Comparison of ENCODE assay signal across 1 cellular context in genomic region chr6:143842902-143843688, GRCh38.
TF ChIP-seq lines count a peak whose summit lies in the region.

A gene with protein sequence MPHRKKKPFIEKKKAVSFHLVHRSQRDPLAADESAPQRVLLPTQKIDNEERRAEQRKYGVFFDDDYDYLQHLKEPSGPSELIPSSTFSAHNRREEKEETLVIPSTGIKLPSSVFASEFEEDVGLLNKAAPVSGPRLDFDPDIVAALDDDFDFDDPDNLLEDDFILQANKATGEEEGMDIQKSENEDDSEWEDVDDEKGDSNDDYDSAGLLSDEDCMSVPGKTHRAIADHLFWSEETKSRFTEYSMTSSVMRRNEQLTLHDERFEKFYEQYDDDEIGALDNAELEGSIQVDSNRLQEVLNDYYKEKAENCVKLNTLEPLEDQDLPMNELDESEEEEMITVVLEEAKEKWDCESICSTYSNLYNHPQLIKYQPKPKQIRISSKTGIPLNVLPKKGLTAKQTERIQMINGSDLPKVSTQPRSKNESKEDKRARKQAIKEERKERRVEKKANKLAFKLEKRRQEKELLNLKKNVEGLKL (plus strand): TSS chr6:143843338. CDS start chr6:143843478, 140 bp downstream.

TF ChIP-seq in HepG2, 621 proteins besides CTCF, POLR2A, EP300 and RAD21 (continued from another document and continues in another):
- TF ChIP-seq, protein P1, sequence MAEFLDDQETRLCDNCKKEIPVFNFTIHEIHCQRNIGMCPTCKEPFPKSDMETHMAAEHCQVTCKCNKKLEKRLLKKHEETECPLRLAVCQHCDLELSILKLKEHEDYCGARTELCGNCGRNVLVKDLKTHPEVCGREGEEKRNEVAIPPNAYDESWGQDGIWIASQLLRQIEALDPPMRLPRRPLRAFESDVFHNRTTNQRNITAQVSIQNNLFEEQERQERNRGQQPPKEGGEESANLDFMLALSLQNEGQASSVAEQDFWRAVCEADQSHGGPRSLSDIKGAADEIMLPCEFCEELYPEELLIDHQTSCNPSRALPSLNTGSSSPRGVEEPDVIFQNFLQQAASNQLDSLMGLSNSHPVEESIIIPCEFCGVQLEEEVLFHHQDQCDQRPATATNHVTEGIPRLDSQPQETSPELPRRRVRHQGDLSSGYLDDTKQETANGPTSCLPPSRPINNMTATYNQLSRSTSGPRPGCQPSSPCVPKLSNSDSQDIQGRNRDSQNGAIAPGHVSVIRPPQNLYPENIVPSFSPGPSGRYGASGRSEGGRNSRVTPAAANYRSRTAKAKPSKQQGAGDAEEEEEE (CRISPR knock-in tag; IDR thresholded peaks at IDR 0.05; ENCODE audit: borderline replicate concordance) = peak; percentile 92; the same call in 1 of the 2 replicates
- peak; percentile 94; the same call in 1 of the 2 replicates for TF ChIP-seq ZFP36L1 (CRISPR knock-in tag; IDR thresholded peaks at IDR 0.05)
- TF ChIP-seq, protein P2, sequence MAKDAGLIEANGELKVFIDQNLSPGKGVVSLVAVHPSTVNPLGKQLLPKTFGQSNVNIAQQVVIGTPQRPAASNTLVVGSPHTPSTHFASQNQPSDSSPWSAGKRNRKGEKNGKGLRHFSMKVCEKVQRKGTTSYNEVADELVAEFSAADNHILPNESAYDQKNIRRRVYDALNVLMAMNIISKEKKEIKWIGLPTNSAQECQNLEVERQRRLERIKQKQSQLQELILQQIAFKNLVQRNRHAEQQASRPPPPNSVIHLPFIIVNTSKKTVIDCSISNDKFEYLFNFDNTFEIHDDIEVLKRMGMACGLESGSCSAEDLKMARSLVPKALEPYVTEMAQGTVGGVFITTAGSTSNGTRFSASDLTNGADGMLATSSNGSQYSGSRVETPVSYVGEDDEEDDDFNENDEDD (CRISPR knock-in tag; IDR thresholded peaks at IDR 0.05; ENCODE audit: borderline replicate concordance) = peak; percentile 93
- peak; percentile 98 for TF ChIP-seq ZNF30 (CRISPR knock-in tag; IDR thresholded peaks at IDR 0.05)
- TF ChIP-seq RXRB (CRISPR knock-in tag; IDR thresholded peaks at IDR 0.05; ENCODE audit: borderline replicate concordance) = peak; percentile 74
- peak; percentile 99 for TF ChIP-seq KMT2B (CRISPR knock-in tag; IDR thresholded peaks at IDR 0.05)
- TF ChIP-seq ZNF510 (CRISPR knock-in tag; IDR thresholded peaks at IDR 0.05; ENCODE audit: low read depth) = peak; percentile 99
- TF ChIP-seq ZNF615 (CRISPR knock-in tag; IDR thresholded peaks at IDR 0.05; ENCODE audit: borderline replicate concordance) = peak; percentile 98; the same call in 1 of the 2 replicates
- no peak for TF ChIP-seq EZH2 (conservative IDR thresholded peaks at IDR 0.05; ENCODE audit: low read depth, low read length)
- no peak for TF ChIP-seq SMARCC2 (IDR thresholded peaks at IDR 0.05)
- peak; percentile 62 for TF ChIP-seq YY1 (IDR thresholded peaks at IDR 0.05; ENCODE audit: insufficient read depth, insufficient replicate concordance, low read depth, low read length)
- TF ChIP-seq U2AF2 (IDR thresholded peaks at IDR 0.05; ENCODE audit: low read depth, low read length) = peak; percentile 82; the same call in 1 of the 2 replicates
- TF ChIP-seq, protein P3, sequence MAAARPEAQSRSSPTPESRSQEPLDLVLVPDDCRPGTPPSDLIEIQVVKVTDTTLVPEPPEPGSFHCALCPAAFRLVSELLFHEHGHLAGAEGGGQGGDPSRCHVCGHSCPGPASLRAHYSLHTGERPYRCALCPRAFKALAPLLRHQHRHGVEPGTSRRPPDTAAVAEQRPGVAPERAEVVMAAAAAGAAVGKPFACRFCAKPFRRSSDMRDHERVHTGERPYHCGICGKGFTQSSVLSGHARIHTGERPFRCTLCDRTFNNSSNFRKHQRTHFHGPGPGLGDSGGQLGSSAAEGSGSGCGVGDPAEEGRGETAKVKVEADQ (CRISPR knock-in tag; IDR thresholded peaks at IDR 0.05; ENCODE audit: borderline replicate concordance) = peak; percentile 99
- TF ChIP-seq NFYC (CRISPR knock-in tag; IDR thresholded peaks at IDR 0.05) = peak; percentile 91
- peak; percentile 99 for TF ChIP-seq TOE1 (CRISPR knock-in tag; IDR thresholded peaks at IDR 0.05)
- peak; percentile 98 for TF ChIP-seq BORCS8-MEF2B (CRISPR knock-in tag; IDR thresholded peaks at IDR 0.05)
- TF ChIP-seq, protein P4, sequence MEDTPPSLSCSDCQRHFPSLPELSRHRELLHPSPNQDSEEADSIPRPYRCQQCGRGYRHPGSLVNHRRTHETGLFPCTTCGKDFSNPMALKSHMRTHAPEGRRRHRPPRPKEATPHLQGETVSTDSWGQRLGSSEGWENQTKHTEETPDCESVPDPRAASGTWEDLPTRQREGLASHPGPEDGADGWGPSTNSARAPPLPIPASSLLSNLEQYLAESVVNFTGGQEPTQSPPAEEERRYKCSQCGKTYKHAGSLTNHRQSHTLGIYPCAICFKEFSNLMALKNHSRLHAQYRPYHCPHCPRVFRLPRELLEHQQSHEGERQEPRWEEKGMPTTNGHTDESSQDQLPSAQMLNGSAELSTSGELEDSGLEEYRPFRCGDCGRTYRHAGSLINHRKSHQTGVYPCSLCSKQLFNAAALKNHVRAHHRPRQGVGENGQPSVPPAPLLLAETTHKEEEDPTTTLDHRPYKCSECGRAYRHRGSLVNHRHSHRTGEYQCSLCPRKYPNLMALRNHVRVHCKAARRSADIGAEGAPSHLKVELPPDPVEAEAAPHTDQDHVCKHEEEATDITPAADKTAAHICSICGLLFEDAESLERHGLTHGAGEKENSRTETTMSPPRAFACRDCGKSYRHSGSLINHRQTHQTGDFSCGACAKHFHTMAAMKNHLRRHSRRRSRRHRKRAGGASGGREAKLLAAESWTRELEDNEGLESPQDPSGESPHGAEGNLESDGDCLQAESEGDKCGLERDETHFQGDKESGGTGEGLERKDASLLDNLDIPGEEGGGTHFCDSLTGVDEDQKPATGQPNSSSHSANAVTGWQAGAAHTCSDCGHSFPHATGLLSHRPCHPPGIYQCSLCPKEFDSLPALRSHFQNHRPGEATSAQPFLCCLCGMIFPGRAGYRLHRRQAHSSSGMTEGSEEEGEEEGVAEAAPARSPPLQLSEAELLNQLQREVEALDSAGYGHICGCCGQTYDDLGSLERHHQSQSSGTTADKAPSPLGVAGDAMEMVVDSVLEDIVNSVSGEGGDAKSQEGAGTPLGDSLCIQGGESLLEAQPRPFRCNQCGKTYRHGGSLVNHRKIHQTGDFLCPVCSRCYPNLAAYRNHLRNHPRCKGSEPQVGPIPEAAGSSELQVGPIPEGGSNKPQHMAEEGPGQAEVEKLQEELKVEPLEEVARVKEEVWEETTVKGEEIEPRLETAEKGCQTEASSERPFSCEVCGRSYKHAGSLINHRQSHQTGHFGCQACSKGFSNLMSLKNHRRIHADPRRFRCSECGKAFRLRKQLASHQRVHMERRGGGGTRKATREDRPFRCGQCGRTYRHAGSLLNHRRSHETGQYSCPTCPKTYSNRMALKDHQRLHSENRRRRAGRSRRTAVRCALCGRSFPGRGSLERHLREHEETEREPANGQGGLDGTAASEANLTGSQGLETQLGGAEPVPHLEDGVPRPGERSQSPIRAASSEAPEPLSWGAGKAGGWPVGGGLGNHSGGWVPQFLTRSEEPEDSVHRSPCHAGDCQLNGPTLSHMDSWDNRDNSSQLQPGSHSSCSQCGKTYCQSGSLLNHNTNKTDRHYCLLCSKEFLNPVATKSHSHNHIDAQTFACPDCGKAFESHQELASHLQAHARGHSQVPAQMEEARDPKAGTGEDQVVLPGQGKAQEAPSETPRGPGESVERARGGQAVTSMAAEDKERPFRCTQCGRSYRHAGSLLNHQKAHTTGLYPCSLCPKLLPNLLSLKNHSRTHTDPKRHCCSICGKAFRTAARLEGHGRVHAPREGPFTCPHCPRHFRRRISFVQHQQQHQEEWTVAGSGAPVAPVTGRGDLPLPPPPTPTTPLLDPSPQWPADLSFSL (CRISPR knock-in tag; IDR thresholded peaks at IDR 0.05) = peak; percentile 54; the same call in 1 of the 2 replicates
- TF ChIP-seq ZHX1 (CRISPR knock-in tag; IDR thresholded peaks at IDR 0.05; ENCODE audit: low read depth) = peak; percentile 94
- no peak for TF ChIP-seq ADNP (CRISPR knock-in tag; IDR thresholded peaks at IDR 0.05)
- TF ChIP-seq FOXP1 (IDR thresholded peaks at IDR 0.05) = no peak
- TF ChIP-seq FOXP1 (CRISPR knock-in tag; IDR thresholded peaks at IDR 0.05) = no peak
- TF ChIP-seq, protein P5, sequence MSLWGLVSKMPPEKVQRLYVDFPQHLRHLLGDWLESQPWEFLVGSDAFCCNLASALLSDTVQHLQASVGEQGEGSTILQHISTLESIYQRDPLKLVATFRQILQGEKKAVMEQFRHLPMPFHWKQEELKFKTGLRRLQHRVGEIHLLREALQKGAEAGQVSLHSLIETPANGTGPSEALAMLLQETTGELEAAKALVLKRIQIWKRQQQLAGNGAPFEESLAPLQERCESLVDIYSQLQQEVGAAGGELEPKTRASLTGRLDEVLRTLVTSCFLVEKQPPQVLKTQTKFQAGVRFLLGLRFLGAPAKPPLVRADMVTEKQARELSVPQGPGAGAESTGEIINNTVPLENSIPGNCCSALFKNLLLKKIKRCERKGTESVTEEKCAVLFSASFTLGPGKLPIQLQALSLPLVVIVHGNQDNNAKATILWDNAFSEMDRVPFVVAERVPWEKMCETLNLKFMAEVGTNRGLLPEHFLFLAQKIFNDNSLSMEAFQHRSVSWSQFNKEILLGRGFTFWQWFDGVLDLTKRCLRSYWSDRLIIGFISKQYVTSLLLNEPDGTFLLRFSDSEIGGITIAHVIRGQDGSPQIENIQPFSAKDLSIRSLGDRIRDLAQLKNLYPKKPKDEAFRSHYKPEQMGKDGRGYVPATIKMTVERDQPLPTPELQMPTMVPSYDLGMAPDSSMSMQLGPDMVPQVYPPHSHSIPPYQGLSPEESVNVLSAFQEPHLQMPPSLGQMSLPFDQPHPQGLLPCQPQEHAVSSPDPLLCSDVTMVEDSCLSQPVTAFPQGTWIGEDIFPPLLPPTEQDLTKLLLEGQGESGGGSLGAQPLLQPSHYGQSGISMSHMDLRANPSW (CRISPR knock-in tag; IDR thresholded peaks at IDR 0.05; ENCODE audit: borderline replicate concordance) = peak; percentile 94; the same call in 1 of the 2 replicates
- TF ChIP-seq ZNF274 (CRISPR knock-in tag; IDR thresholded peaks at IDR 0.05) = peak; percentile 99
- TF ChIP-seq ATM (IDR thresholded peaks at IDR 0.05; ENCODE audit: borderline replicate concordance) = no peak
- peak; percentile 96 for TF ChIP-seq ZNF816 (CRISPR knock-in tag; IDR thresholded peaks at IDR 0.05; ENCODE audit: borderline replicate concordance)
- TF ChIP-seq IKZF4 (CRISPR knock-in tag; IDR thresholded peaks at IDR 0.05; ENCODE audit: borderline replicate concordance, low read depth, not compliant biosample characterization) = peak; percentile 94
- TF ChIP-seq ZNF589 (CRISPR knock-in tag; conservative IDR thresholded peaks at IDR 0.05) = peak; percentile 83; the same call in 1 of the 2 replicates
- 0 out of 2 replicates have a peak, but pooled peaks have one; percentile 60 for TF ChIP-seq PPARG (CRISPR knock-in tag; conservative IDR thresholded peaks at IDR 0.05)
- TF ChIP-seq, protein P6, sequence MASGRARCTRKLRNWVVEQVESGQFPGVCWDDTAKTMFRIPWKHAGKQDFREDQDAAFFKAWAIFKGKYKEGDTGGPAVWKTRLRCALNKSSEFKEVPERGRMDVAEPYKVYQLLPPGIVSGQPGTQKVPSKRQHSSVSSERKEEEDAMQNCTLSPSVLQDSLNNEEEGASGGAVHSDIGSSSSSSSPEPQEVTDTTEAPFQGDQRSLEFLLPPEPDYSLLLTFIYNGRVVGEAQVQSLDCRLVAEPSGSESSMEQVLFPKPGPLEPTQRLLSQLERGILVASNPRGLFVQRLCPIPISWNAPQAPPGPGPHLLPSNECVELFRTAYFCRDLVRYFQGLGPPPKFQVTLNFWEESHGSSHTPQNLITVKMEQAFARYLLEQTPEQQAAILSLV (CRISPR knock-in tag; IDR thresholded peaks at IDR 0.05; ENCODE audit: borderline replicate concordance) = peak; percentile 98
- TF ChIP-seq NFKBIZ (CRISPR knock-in tag; IDR thresholded peaks at IDR 0.05) = peak; percentile 88
- TF ChIP-seq ZNF224 (CRISPR knock-in tag; IDR thresholded peaks at IDR 0.05) = peak; percentile 99
- TF ChIP-seq ESRRA (CRISPR knock-in tag; IDR thresholded peaks at IDR 0.05; ENCODE audit: low read depth) = peak; percentile 94
- TF ChIP-seq GFI1 (CRISPR knock-in tag; IDR thresholded peaks at IDR 0.05; ENCODE audit: borderline replicate concordance) = peak; percentile 92; the same call in 1 of the 2 replicates
- TF ChIP-seq POLR2G (IDR thresholded peaks at IDR 0.05; ENCODE audit: low read depth, low read length) = peak; percentile 98
- TF ChIP-seq PHF20 (CRISPR knock-in tag; IDR thresholded peaks at IDR 0.05) = peak; percentile 98
- no peak for TF ChIP-seq TRIM24 (CRISPR knock-in tag; IDR thresholded peaks at IDR 0.05)
- TF ChIP-seq TEAD3 (CRISPR knock-in tag; optimal IDR thresholded peaks at IDR 0.05; ENCODE audit: borderline replicate concordance) = peak; percentile 70
- TF ChIP-seq SMYD3 (CRISPR knock-in tag; IDR thresholded peaks at IDR 0.05) = no peak
- peak; percentile 76 for TF ChIP-seq DBP (CRISPR knock-in tag; IDR thresholded peaks at IDR 0.05; ENCODE audit: not compliant biosample characterization)
- 0 out of 2 replicates have a peak, but pooled peaks have one; percentile 60 for TF ChIP-seq ZNF354B (CRISPR knock-in tag; IDR thresholded peaks at IDR 0.05)
- TF ChIP-seq REPIN1 (CRISPR knock-in tag; IDR thresholded peaks at IDR 0.05; ENCODE audit: borderline replicate concordance, low read depth) = peak; percentile 96; the same call in 1 of the 2 replicates
